8 cellular contexts compared by ENCODE assay signal in genomic region chr11:64566042-64566914, GRCh38. TPM values are rescaled to one million over a fixed set of nuclear protein-coding genes. Genes with fewer than 3 reads are reported as not detected.
DNase-seq lines count a peak whose midpoint lies in the region; ATAC-seq lines count a peak whose summit lies in the region.

No MANE protein-coding gene starts in this region.

- 30% methylated on average over 18 of the region's 18 CpGs for WGBS in right cardiac atrium

- no peaks in the 10 kb centered on the region for H3K36me3 Mint-ChIP-seq in activated CD4-positive, alpha-beta T cell treated with anti-CD3 and anti-CD28 coated beads for 36 hours (ENCODE audit: low read depth)

- no peaks in the 10 kb centered on the region for H3K4me1 ChIP-seq in right cardiac atrium (ENCODE audit: control insufficient read depth, insufficient read depth, low read length)

- ATAC-seq in activated CD4-positive, alpha-beta T cell treated with anti-CD3 and anti-CD28 coated beads for 36 hours, result peak; percentile 99
- ATAC-seq in right cardiac atrium (peak; percentile 77 to 94), sciatic nerve (peak; percentile 93), GM18520 (IDR thresholded peaks at IDR 0.05; ENCODE audit: unreplicated experiment) (no peak)

- intact Hi-C loops in activated CD4-positive, alpha-beta T cell treated with anti-CD3 and anti-CD28 coated beads for 36 hours (cut with DNase I, micrococcal nuclease), result no loop called here
- intact Hi-C loops in right cardiac atrium (cut with DNase I), result no loop called here
- intact Hi-C loops in sciatic nerve (cut with DNase I), result loop anchor here (10.0 kb wide), 1 partner anchor 159 kb away; the partner anchor contains the start of gene NRXN2

- no peaks in the 10 kb centered on the region for H3K27me3 Mint-ChIP-seq in activated CD4-positive, alpha-beta T cell treated with anti-CD3 and anti-CD28 coated beads for 36 hours

- no peaks in the 10 kb centered on the region for H3K9me3 Mint-ChIP-seq in activated CD4-positive, alpha-beta T cell treated with anti-CD3 and anti-CD28 coated beads for 36 hours (ENCODE audit: low read depth)

- DNase-seq in activated CD4-positive, alpha-beta T cell treated with anti-CD3 and anti-CD28 coated beads for 36 hours, result peak; percentile 70
- no peak for DNase-seq in activated CD4-positive, alpha-beta T cell treated with anti-CD3 and anti-CD28 coated beads for 1 hour
- DNase-seq in NCI-H524 treated with DMSO at 0.1 percent for 48 hours (lab: John Stamatoyannopoulos, UW), result peak; percentile 47
- DNase-seq in activated effector memory CD4-positive, alpha-beta T cell treated with anti-CD3 and anti-CD28 coated beads, Interleukin-2, amount 50 U/mL, for 16 hours, result peak; percentile 70
- DNase-seq in right cardiac atrium, result peak; percentile 58 to 79 (median 72)
- DNase-seq in sciatic nerve (ENCODE audit: low spot score), result no peak
- no peak for DNase-seq in glomerular visceral epithelial cell (ENCODE audit: extremely low spot score)

- H3K4me3 ChIP-seq in right cardiac atrium (ENCODE audit: low read length), result no peak overlapping the region

- H3K4me3 Mint-ChIP-seq in activated CD4-positive, alpha-beta T cell treated with anti-CD3 and anti-CD28 coated beads for 36 hours, result no peak overlapping the region

- POLR2A ChIA-PET in activated CD4-positive, alpha-beta T cell treated with anti-CD3 and anti-CD28 coated beads for 36 hours (lab: Charles Lee), result interaction anchor here (0.6 kb wide), 1 partner anchor 245 kb away, joined by 3 read pairs; no protein-coding TSS in a partner anchor

- peaks cover 4% of the 10 kb centered on the region for H3K4me1 Mint-ChIP-seq in activated CD4-positive, alpha-beta T cell treated with anti-CD3 and anti-CD28 coated beads for 36 hours

- H3K27ac Mint-ChIP-seq in activated CD4-positive, alpha-beta T cell treated with anti-CD3 and anti-CD28 coated beads for 36 hours, result peak overlapping the region; percentile 85

- no peaks in the 10 kb centered on the region for H3K9me3 ChIP-seq in right cardiac atrium (ENCODE audit: control insufficient read depth, low read length)

- H3K27ac ChIP-seq in right cardiac atrium (ENCODE audit: low read length), result no peak overlapping the region

- CTCF ChIA-PET in activated CD4-positive, alpha-beta T cell treated with anti-CD3 and anti-CD28 coated beads for 36 hours (lab: Charles Lee), result interaction anchor here (0.6 to 1.3 kb wide), 3 partner anchors 22 to 657 kb away, joined by 3 read pairs; no protein-coding TSS in a partner anchor

- H3K27me3 ChIP-seq in right cardiac atrium (ENCODE audit: control insufficient read depth, insufficient read depth), result no peaks in the 10 kb centered on the region

RNA-seq across cellular contexts. Expression of gene SLC22A11, which starts 10.5 kb away (rescaled TPM):
- total RNA-seq in activated CD4-positive, alpha-beta T cell treated with anti-CD3 and anti-CD28 coated beads for 36 hours, result under 1 TPM in 1 of 2 experiments, not detected in 1; 0.05 TPM
- not detected for total RNA-seq in right cardiac atrium
- polyA plus RNA-seq in right cardiac atrium, result not detected
- total RNA-seq in sciatic nerve, result not detected

RNA-seq across cellular contexts. Expression of gene SLC22A12, which starts 24.7 kb away (rescaled TPM):
- total RNA-seq in activated CD4-positive, alpha-beta T cell treated with anti-CD3 and anti-CD28 coated beads for 36 hours, result not detected
- total RNA-seq in right cardiac atrium (not detected), sciatic nerve (not detected)
- polyA plus RNA-seq in right cardiac atrium, result not detected

Comparison
In these comparisons a context has a peak if more than half of its experiments do, and no peak if none do; other contexts are left out.
1. DNase-seq: peak in activated CD4-positive, alpha-beta T cell treated with anti-CD3 and anti-CD28 coated beads for 36 hours (single experiment), NCI-H524 treated with DMSO at 0.1 percent for 48 hours (single experiment), activated effector memory CD4-positive, alpha-beta T cell treated with anti-CD3 and anti-CD28 coated beads, Interleukin-2, amount 50 U/mL, for 16 hours (single experiment) and right cardiac atrium (3 of 3); none in activated CD4-positive, alpha-beta T cell treated with anti-CD3 and anti-CD28 coated beads for 1 hour (single experiment), sciatic nerve (single experiment) and glomerular visceral epithelial cell (single experiment).